In genomic region chr19:48269617-48270026, GRCh38 we compare ENCODE assay signal across 8 cellular contexts. TPM values are rescaled to one million over a fixed set of nuclear protein-coding genes. Genes with fewer than 3 reads are reported as not detected.
DNase-seq lines count a peak whose midpoint lies in the region; FAIRE-seq and TF ChIP-seq lines count a peak whose summit lies in the region.
"Not testable (repeated sequence)": the region's sequence is repeated elsewhere in the genome, so short reads cannot be mapped to it uniquely, and the experiment has no call there.
"Had no signal": no experiment of that assay in that cellular context is flagged by ENCODE, and none has a peak within 500 bp of the region (broad histone marks: within the 10 kb centered on the region; RNA-seq: fewer than 3 reads in every experiment).

No MANE protein-coding gene starts in this region.

- not testable (repeated sequence) for H3K27ac ChIP-seq in CD8-positive, alpha-beta memory T cell (ENCODE audit: low read depth, low read length)

- H3K27me3 ChIP-seq in CD8-positive, alpha-beta memory T cell (ENCODE audit: insufficient read depth, low read length, poor library complexity, severe bottlenecking): not testable (repeated sequence)

- peaks cover 15 to 41% of the 10 kb centered on the region in 2 donors for H3K27me3 Mint-ChIP-seq in CD8-positive, alpha-beta memory T cell
- H3K27me3 Mint-ChIP-seq in T-helper 2 cell treated with Interferon-gamma antibody and Interleukin-4, amounts not matched to agents 5 μg/mL and 100 μg/mL, for 36 hours (ENCODE audit: low read depth): peaks cover 19% of the 10 kb centered on the region
- H3K27me3 Mint-ChIP-seq in activated T-helper 1 cell treated with anti-CD3 and anti-CD28 coated beads, Interleukin-12 subunit alpha, Interleukin-12 subunit beta, Interleukin-2, Interleukin-4 antibody, amounts not matched to agents 30 ng/mL and 10 ng/mL and 1 ng/mL, durations not matched to agents 14 hours and 24 hours and 36 hours (ENCODE audit: insufficient read depth): peaks cover 25% of the 10 kb centered on the region
- H3K27me3 Mint-ChIP-seq in brain: peaks cover 11% of the 10 kb centered on the region
- not testable (repeated sequence) for H3K27me3 Mint-ChIP-seq in neural crest cell (ENCODE audit: low read depth)

- not testable (repeated sequence) for H3K9me3 ChIP-seq in CD8-positive, alpha-beta memory T cell (ENCODE audit: low read length)

- H3K27ac Mint-ChIP-seq in CD8-positive, alpha-beta memory T cell; T-helper 2 cell treated with Interferon-gamma antibody and Interleukin-4, amounts not matched to agents 5 μg/mL and 100 μg/mL, for 36 hours; activated T-helper 1 cell treated with anti-CD3 and anti-CD28 coated beads, Interleukin-12 subunit alpha, Interleukin-12 subunit beta, Interleukin-2, Interleukin-4 antibody, amounts not matched to agents 30 ng/mL and 10 ng/mL and 1 ng/mL, durations not matched to agents 14 hours and 24 hours and 36 hours; neural crest cell (ENCODE audit: unreplicated experiment): not testable (repeated sequence)
- H3K27ac Mint-ChIP-seq in brain: peak overlapping the region; percentile 48 to 99 (median 84)

- H3K36me3 ChIP-seq in CD8-positive, alpha-beta memory T cell (ENCODE audit: insufficient read depth, low read length): not testable (repeated sequence)

- peak; percentile 20 for FAIRE-seq in HTR-8/SVneo (lab: Jason Lieb, UNC)

- POLR2A ChIA-PET in CD8-positive, alpha-beta memory T cell (lab: Charles Lee): not testable (repeated sequence)

- CTCF ChIA-PET in CD8-positive, alpha-beta memory T cell (lab: Charles Lee): interaction anchor here (0.9 to 1.7 kb wide), 4 partner anchors 21 to 331 kb away, joined by 3 to 5 read pairs (median 3); no protein-coding TSS in a partner anchor

- not testable (repeated sequence) for H3K4me1 ChIP-seq in CD8-positive, alpha-beta memory T cell (ENCODE audit: insufficient read depth, low read length)

- intact Hi-C loops in activated T-helper 1 cell treated with anti-CD3 and anti-CD28 coated beads, Interleukin-12 subunit alpha, Interleukin-12 subunit beta, Interleukin-2, Interleukin-4 antibody, amounts not matched to agents 30 ng/mL and 10 ng/mL and 1 ng/mL, durations not matched to agents 14 hours and 24 hours and 36 hours (cut with micrococcal nuclease): not testable (repeated sequence)

- not testable (repeated sequence) for H3K36me3 Mint-ChIP-seq in CD8-positive, alpha-beta memory T cell; T-helper 2 cell treated with Interferon-gamma antibody and Interleukin-4, amounts not matched to agents 5 μg/mL and 100 μg/mL, for 36 hours (ENCODE audit: low read depth); activated T-helper 1 cell treated with anti-CD3 and anti-CD28 coated beads, Interleukin-12 subunit alpha, Interleukin-12 subunit beta, Interleukin-2, Interleukin-4 antibody, amounts not matched to agents 30 ng/mL and 10 ng/mL and 1 ng/mL, durations not matched to agents 14 hours and 24 hours and 36 hours (ENCODE audit: low read depth); brain; neural crest cell (ENCODE audit: low read depth)

- not testable (repeated sequence) for DNase-seq in CD8-positive, alpha-beta memory T cell; HTR-8/SVneo (ENCODE audit: insufficient read length, low spot score); T-helper 2 cell treated with Interferon-gamma antibody and Interleukin-4, amounts not matched to agents 5 μg/mL and 100 μg/mL, for 36 hours (ENCODE audit: low spot score); activated T-helper 1 cell treated with anti-CD3 and anti-CD28 coated beads, Interleukin-12 subunit alpha, Interleukin-12 subunit beta, Interleukin-2, Interleukin-4 antibody, amounts not matched to agents 30 ng/mL and 10 ng/mL and 1 ng/mL, durations not matched to agents 14 hours and 24 hours and 36 hours (ENCODE audit: low spot score); neural crest cell (ENCODE audit: low read depth, low spot score)
- DNase-seq in islet precursor cell: peak; percentile 90

- not testable (repeated sequence) for TF ChIP-seq CTCF in brain (conservative IDR thresholded peaks at IDR 0.05); neural crest cell (conservative IDR thresholded peaks at IDR 0.05)

- H3K9me3 Mint-ChIP-seq in CD8-positive, alpha-beta memory T cell; T-helper 2 cell treated with Interferon-gamma antibody and Interleukin-4, amounts not matched to agents 5 μg/mL and 100 μg/mL, for 36 hours; activated T-helper 1 cell treated with anti-CD3 and anti-CD28 coated beads, Interleukin-12 subunit alpha, Interleukin-12 subunit beta, Interleukin-2, Interleukin-4 antibody, amounts not matched to agents 30 ng/mL and 10 ng/mL and 1 ng/mL, durations not matched to agents 14 hours and 24 hours and 36 hours; brain; neural crest cell: not testable (repeated sequence)

- peaks cover 16 to 18% (median 17%) of the 10 kb centered on the region in 3 donors for H3K4me1 Mint-ChIP-seq in CD8-positive, alpha-beta memory T cell
- H3K4me1 Mint-ChIP-seq in T-helper 2 cell treated with Interferon-gamma antibody and Interleukin-4, amounts not matched to agents 5 μg/mL and 100 μg/mL, for 36 hours (ENCODE audit: low read depth): peaks cover 13% of the 10 kb centered on the region
- H3K4me1 Mint-ChIP-seq in activated T-helper 1 cell treated with anti-CD3 and anti-CD28 coated beads, Interleukin-12 subunit alpha, Interleukin-12 subunit beta, Interleukin-2, Interleukin-4 antibody, amounts not matched to agents 30 ng/mL and 10 ng/mL and 1 ng/mL, durations not matched to agents 14 hours and 24 hours and 36 hours (ENCODE audit: low read depth): peaks cover 13% of the 10 kb centered on the region
- H3K4me1 Mint-ChIP-seq in brain (peaks cover 31% of the 10 kb centered on the region), neural crest cell (peaks cover 29% of the 10 kb centered on the region)

- H3K4me3 ChIP-seq in CD8-positive, alpha-beta memory T cell (ENCODE audit: low read length): not testable (repeated sequence)

- H3K4me3 Mint-ChIP-seq in CD8-positive, alpha-beta memory T cell: peak overlapping the region in 6 of 7 donors; percentile 12 to 76 (median 56)
- peak overlapping the region; percentile 89 for H3K4me3 Mint-ChIP-seq in T-helper 2 cell treated with Interferon-gamma antibody and Interleukin-4, amounts not matched to agents 5 μg/mL and 100 μg/mL, for 36 hours
- peak overlapping the region; percentile 38 for H3K4me3 Mint-ChIP-seq in activated T-helper 1 cell treated with anti-CD3 and anti-CD28 coated beads, Interleukin-12 subunit alpha, Interleukin-12 subunit beta, Interleukin-2, Interleukin-4 antibody, amounts not matched to agents 30 ng/mL and 10 ng/mL and 1 ng/mL, durations not matched to agents 14 hours and 24 hours and 36 hours
- H3K4me3 Mint-ChIP-seq in brain: peak overlapping the region; percentile 77 to 99 (median 94)
- H3K4me3 Mint-ChIP-seq in neural crest cell: peak overlapping the region; percentile 88

RNA-seq across cellular contexts. Expression of gene ZNF114, which starts 0.3 kb away (rescaled TPM):
- under 1 TPM in 1 of 2 experiments, not detected in 1; 0.13 TPM for total RNA-seq in CD8-positive, alpha-beta memory T cell
- not detected for polyA plus RNA-seq in CD8-positive, alpha-beta memory T cell
- total RNA-seq in activated T-helper 1 cell treated with anti-CD3 and anti-CD28 coated beads, Interleukin-12 subunit alpha, Interleukin-12 subunit beta, Interleukin-2, Interleukin-4 antibody, amounts not matched to agents 30 ng/mL and 10 ng/mL and 1 ng/mL, durations not matched to agents 14 hours and 24 hours and 36 hours: 0.37 and 0.41 TPM in 2 replicates
- 1.9 TPM for polyA plus RNA-seq in brain (ENCODE audit: insufficient read depth, low read depth, low replicate concordance)
- 9.8 and 11.2 TPM in 2 replicates for total RNA-seq in neural crest cell
- total RNA-seq: esophagus squamous epithelium had no signal

RNA-seq across cellular contexts. Expression of gene CARD8, which starts 13.9 kb away (rescaled TPM):
- total RNA-seq in CD8-positive, alpha-beta memory T cell: 100 to 1,000 TPM; 132 TPM
- polyA plus RNA-seq in CD8-positive, alpha-beta memory T cell: 95.8 TPM
- 117 and 130 TPM in 2 replicates for total RNA-seq in activated T-helper 1 cell treated with anti-CD3 and anti-CD28 coated beads, Interleukin-12 subunit alpha, Interleukin-12 subunit beta, Interleukin-2, Interleukin-4 antibody, amounts not matched to agents 30 ng/mL and 10 ng/mL and 1 ng/mL, durations not matched to agents 14 hours and 24 hours and 36 hours
- polyA plus RNA-seq in brain (ENCODE audit: insufficient read depth, low read depth, low replicate concordance): 12.9 TPM
- total RNA-seq in neural crest cell: 65.8 and 73.8 TPM in 2 replicates

RNA-seq across cellular contexts. Expression of gene EMP3, which starts 55.7 kb away (rescaled TPM):
- 100 to 1,000 TPM; 273 to 278 TPM for total RNA-seq in CD8-positive, alpha-beta memory T cell
- polyA plus RNA-seq in CD8-positive, alpha-beta memory T cell: 1,041 TPM
- total RNA-seq in activated T-helper 1 cell treated with anti-CD3 and anti-CD28 coated beads, Interleukin-12 subunit alpha, Interleukin-12 subunit beta, Interleukin-2, Interleukin-4 antibody, amounts not matched to agents 30 ng/mL and 10 ng/mL and 1 ng/mL, durations not matched to agents 14 hours and 24 hours and 36 hours: 249 and 253 TPM in 2 replicates
- 24.9 TPM for polyA plus RNA-seq in brain (ENCODE audit: insufficient read depth, low read depth, low replicate concordance)
- 27.4 and 30.5 TPM in 2 replicates for total RNA-seq in neural crest cell

Comparison
In these comparisons a context has a peak if more than half of its experiments do, and no peak if none do; other contexts are left out.
1. H3K4me3 Mint-ChIP-seq: peak in every context shown above with its lines; median percentile 94 in brain; 89 in T-helper 2 cell treated with Interferon-gamma antibody and Interleukin-4, amounts not matched to agents 5 μg/mL and 100 μg/mL, for 36 hours; 88 in neural crest cell; 56 in CD8-positive, alpha-beta memory T cell; 38 in activated T-helper 1 cell treated with anti-CD3 and anti-CD28 coated beads, Interleukin-12 subunit alpha, Interleukin-12 subunit beta, Interleukin-2, Interleukin-4 antibody, amounts not matched to agents 30 ng/mL and 10 ng/mL and 1 ng/mL, durations not matched to agents 14 hours and 24 hours and 36 hours.